9 cellular contexts compared by ENCODE assay signal in genomic region chr1:101438359-101438758, GRCh38.
A peak's percentile ranks its signal among the peaks of the same experiment; 100 is the strongest.
DNase-seq lines count a peak whose midpoint lies in the region; ATAC-seq, FAIRE-seq and TF ChIP-seq lines count a peak whose summit lies in the region.
"Had no signal": no experiment of that assay in that cellular context is flagged by ENCODE, and none has a peak within 500 bp of the region (broad histone marks: within the 10 kb centered on the region; RNA-seq: fewer than 3 reads in every experiment).

No MANE protein-coding gene starts in this region.

- H4K20me1 ChIP-seq in astrocyte (ENCODE audit: insufficient read depth, low read length): no peaks in the 10 kb centered on the region

- no peak overlapping the region for H2AFZ ChIP-seq in astrocyte (ENCODE audit: low read depth, low read length)

- WGBS in testis, 2 donors: 49 to 62% methylated on average over 3 of the region's 3 CpGs
- WGBS in transverse colon (ENCODE audit: low coverage in 1 of 2), 2 donors: 28 to 41% methylated on average over 3 of the region's 3 CpGs

- no peaks in the 10 kb centered on the region for H3K9me3 ChIP-seq in A673 (ENCODE audit: low read depth, low read length, poor library complexity, severe bottlenecking)
- no peaks in the 10 kb centered on the region for H3K9me3 ChIP-seq in astrocyte (ENCODE audit: insufficient read depth, low read depth, low read length)
- H3K9me3 ChIP-seq in testis: no peaks in the 10 kb centered on the region
- H3K9me3 ChIP-seq in lower lobe of right lung: no peaks in the 10 kb centered on the region
- no peaks in the 10 kb centered on the region for H3K9me3 ChIP-seq in transverse colon

- no TSS peak for BruUV-seq in A673 (replicated peaks; lab: Mats Ljungman, UMichigan)

- no peak overlapping the region for H3K9ac ChIP-seq in astrocyte (ENCODE audit: low read length)

- CTCF ChIA-PET in A673 (lab: Charles Lee): interaction anchor here (0.5 to 1.9 kb wide), 3 partner anchors 129 to 917 kb away, joined by 6 to 14 read pairs (median 8); no protein-coding TSS in a partner anchor

- no peak for FAIRE-seq in astrocyte (lab: Jason Lieb, UNC)

- peak; percentile 54 for ATAC-seq in GM18867 (IDR thresholded peaks at IDR 0.05; ENCODE audit: unreplicated experiment)
- ATAC-seq in HG03060 (IDR thresholded peaks at IDR 0.05; ENCODE audit: low read depth, unreplicated experiment): peak; percentile 38
- no peak for ATAC-seq in lower lobe of right lung

- TF ChIP-seq CTCF in A673 (conservative IDR thresholded peaks at IDR 0.05; ENCODE audit: low read depth, low read length) (peak; percentile 46), astrocyte (IDR thresholded peaks at IDR 0.05; ENCODE audit: insufficient read depth, low read depth, low read length) (peak; percentile 21), testis (IDR thresholded peaks at IDR 0.05) (no peak), lower lobe of right lung (IDR thresholded peaks at IDR 0.05) (no peak), transverse colon (IDR thresholded peaks at IDR 0.05) (no peak)

- H3K27ac ChIP-seq in A673 (ENCODE audit: low read depth, low read length, poor library complexity, severe bottlenecking) (no peak overlapping the region), astrocyte (ENCODE audit: low read depth, low read length) (no peak overlapping the region), testis (no peak overlapping the region), lower lobe of right lung (no peak overlapping the region), transverse colon (no peak overlapping the region)

- no peaks in the 10 kb centered on the region for H3K4me1 Mint-ChIP-seq in astrocyte (ENCODE audit: low read depth, unreplicated experiment)

- no peak overlapping the region for H3K27ac Mint-ChIP-seq in astrocyte (ENCODE audit: unreplicated experiment)
- H3K27ac Mint-ChIP-seq: activated naive CD8-positive, alpha-beta T cell had no signal

- H3K4me1 ChIP-seq in A673 (ENCODE audit: insufficient read depth, low read length, poor library complexity, severe bottlenecking): no peaks in the 10 kb centered on the region
- H3K4me1 ChIP-seq in astrocyte (ENCODE audit: insufficient read depth, low read length): no peaks in the 10 kb centered on the region
- no peaks in the 10 kb centered on the region for H3K4me1 ChIP-seq in testis
- no peaks in the 10 kb centered on the region for H3K4me1 ChIP-seq in lower lobe of right lung
- no peaks in the 10 kb centered on the region for H3K4me1 ChIP-seq in transverse colon

- no peak overlapping the region for H3K4me2 ChIP-seq in astrocyte (ENCODE audit: low read length)

- no peak for TF ChIP-seq EP300 in transverse colon (IDR thresholded peaks at IDR 0.05; ENCODE audit: low read depth)

- H3K27me3 Mint-ChIP-seq in astrocyte (ENCODE audit: low read depth, unreplicated experiment): no peaks in the 10 kb centered on the region

- H3K4me3 ChIP-seq in A673 (ENCODE audit: low read depth, low read length, poor library complexity, severe bottlenecking) (no peak overlapping the region), astrocyte (ENCODE audit: insufficient read depth, low read depth, low read length) (no peak overlapping the region), testis (no peak overlapping the region), lower lobe of right lung (no peak overlapping the region), transverse colon (no peak overlapping the region)

- H3K79me2 ChIP-seq in astrocyte (ENCODE audit: insufficient read depth, low read length): no peaks in the 10 kb centered on the region

- no peak for DNase-seq in A673 (ENCODE audit: low spot score)
- DNase-seq in astrocyte (ENCODE audit: low read depth): no peak
- peak; percentile 28 for DNase-seq in testis
- no peak for DNase-seq in lower lobe of right lung
- DNase-seq in superior temporal gyrus (ENCODE audit: extremely low spot score): no peak
- DNase-seq in transverse colon: no peak

- no peaks in the 10 kb centered on the region for H3K27me3 ChIP-seq in A673 (replicated peaks; ENCODE audit: insufficient read depth, low read depth, low read length, poor library complexity)
- H3K27me3 ChIP-seq in astrocyte (ENCODE audit: insufficient read depth, low read length): peaks cover 12% of the 10 kb centered on the region
- H3K27me3 ChIP-seq in testis: no peaks in the 10 kb centered on the region
- H3K27me3 ChIP-seq in lower lobe of right lung (ENCODE audit: low read depth): no peaks in the 10 kb centered on the region
- H3K27me3 ChIP-seq in transverse colon: no peaks in the 10 kb centered on the region

- H3K36me3 Mint-ChIP-seq in astrocyte (ENCODE audit: low read depth, unreplicated experiment): no peaks in the 10 kb centered on the region

- no peaks in the 10 kb centered on the region for H3K9me3 Mint-ChIP-seq in astrocyte (ENCODE audit: unreplicated experiment)

- TF ChIP-seq POLR2A in testis (IDR thresholded peaks at IDR 0.05) (no peak), transverse colon (IDR thresholded peaks at IDR 0.05) (no peak)

- H3K36me3 ChIP-seq in A673 (ENCODE audit: insufficient read depth, low read length, poor library complexity, severe bottlenecking): no peaks in the 10 kb centered on the region
- H3K36me3 ChIP-seq in astrocyte (ENCODE audit: insufficient read depth, low read length): no peaks in the 10 kb centered on the region
- no peaks in the 10 kb centered on the region for H3K36me3 ChIP-seq in testis (ENCODE audit: low read depth, missing control alignments)
- H3K36me3 ChIP-seq in lower lobe of right lung: no peaks in the 10 kb centered on the region
- no peaks in the 10 kb centered on the region for H3K36me3 ChIP-seq in transverse colon

- in situ Hi-C loops in transverse colon (cut with MboI; ENCODE audit: low pct_ligation_motif_present in 1 of 4, low pct_unique_long_range_greater_than_20kb in 1 of 4, low sequenced_read_pairs in 3 of 4): no loop called here

- no peak overlapping the region for H3K4me3 Mint-ChIP-seq in astrocyte (ENCODE audit: unreplicated experiment)
- H3K4me3 Mint-ChIP-seq: activated naive CD8-positive, alpha-beta T cell had no signal

- POLR2A ChIA-PET in A673 (lab: Charles Lee; ENCODE audit: low non-redundant PET): no interaction called here

- intact Hi-C loops in A673 (cut with micrococcal nuclease; ENCODE audit: unreplicated experiment) (loop anchor here (5.0 kb wide), 1 partner anchor 131 kb away; no protein-coding TSS in a partner anchor), testis (cut with DNase I; ENCODE audit: low total_unique reads) (no loop called here), lower lobe of right lung (cut with DNase I) (no loop called here), transverse colon (cut with DNase I; ENCODE audit: low total_unique reads) (no loop called here)

Comparison
In these comparisons a context has a peak if more than half of its experiments do, and no peak if none do; other contexts are left out.
1. CTCF ChIP-seq: peak in A673 (single experiment) and astrocyte (single experiment); none in testis (0 of 3), lower lobe of right lung (single experiment) and transverse colon (0 of 5).
2. ATAC-seq: peak in GM18867 (single experiment) and HG03060 (single experiment); none in lower lobe of right lung (0 of 2).